Comparison of ENCODE assay signal across 14 cellular contexts in genomic region chr11:78428773-78429172, GRCh38.
"Had no signal": no experiment of that assay in that cellular context is flagged by ENCODE, and none has a peak within 500 bp of the region (broad histone marks: within the 10 kb centered on the region; RNA-seq: fewer than 3 reads in every experiment).

No MANE protein-coding gene starts in this region.

- H3K4me3 Mint-ChIP-seq: immature natural killer cell, nephron progenitor cell, type B pancreatic cell had no signal

- H3K27me3 ChIP-seq: adrenal gland, right atrium auricular region, testis had no signal

- H3K27me3 Mint-ChIP-seq: progenitor cell of endocrine pancreas, type B pancreatic cell had no signal

- DNase-seq: activated CD8-positive, alpha-beta memory T cell treated with anti-CD3 and anti-CD28 coated beads for 24 hours; activated CD8-positive, alpha-beta memory T cell treated with anti-CD3 and anti-CD28 coated beads, Interleukin-2, amount 50 U/mL, for 48 hours; activated gamma-delta T cell treated with Interleukin-2 at 50 U/mL for 16 hours; activated T-cell treated with anti-CD3 and anti-CD28 coated beads, Interleukin-2, amount 50 U/mL, for 72 hours; adrenal gland; effector memory CD4-positive, alpha-beta T cell; immature natural killer cell; nephron progenitor cell; testis had no signal

- H3K9me3 ChIP-seq: adrenal gland, right atrium auricular region, testis had no signal

- H3K36me3 ChIP-seq: adrenal gland, right atrium auricular region had no signal

- H3K27ac ChIP-seq: right atrium auricular region, testis had no signal

- H3K4me1 ChIP-seq: right atrium auricular region, testis had no signal

- H3K36me3 Mint-ChIP-seq: activated naive CD4-positive, alpha-beta T cell treated with anti-CD3 and anti-CD28 coated beads, Interleukin-2, amount 50 U/mL, for 72 hours had no signal

- H3K4me1 Mint-ChIP-seq: immature natural killer cell, nephron progenitor cell had no signal

- H3K27ac Mint-ChIP-seq: activated naive CD4-positive, alpha-beta T cell treated with anti-CD3 and anti-CD28 coated beads, Interleukin-2, amount 50 U/mL, for 72 hours; activated T-cell treated with anti-CD3 and anti-CD28 coated beads, Interleukin-2, amount 50 U/mL, for 72 hours; immature natural killer cell had no signal

- H3K9me3 Mint-ChIP-seq: activated naive CD4-positive, alpha-beta T cell treated with anti-CD3 and anti-CD28 coated beads, Interleukin-2, amount 50 U/mL, for 72 hours; activated T-cell treated with anti-CD3 and anti-CD28 coated beads, Interleukin-2, amount 50 U/mL, for 72 hours; immature natural killer cell; nephron progenitor cell; type B pancreatic cell had no signal

- H3K4me3 ChIP-seq: adrenal gland, right atrium auricular region, testis had no signal

- ATAC-seq: activated CD4-positive, CD25-positive, alpha-beta regulatory T cell treated with anti-CD3 and anti-CD28 coated beads, Interleukin-2, amount 50 U/mL, for 24 hours; activated T-cell treated with anti-CD3 and anti-CD28 coated beads, Interleukin-2, amount 50 U/mL, for 72 hours had no signal
